In genomic region chr16:81642943-81643342, GRCh38 we compare ENCODE assay signal across 18 cellular contexts.
"Had no signal": no experiment of that assay in that cellular context is flagged by ENCODE, and none has a peak within 500 bp of the region (broad histone marks: within the 10 kb centered on the region; RNA-seq: fewer than 3 reads in every experiment).

No MANE protein-coding gene starts in this region.

- H3K9me3 Mint-ChIP-seq: activated naive CD4-positive, alpha-beta T cell treated with anti-CD3 and anti-CD28 coated beads, Interleukin-2, amount 10 ng/mL, durations not matched to agents 7 days and 5 days; activated T-helper 1 cell treated with anti-CD3 and anti-CD28 coated beads, Interleukin-12 subunit alpha, Interleukin-12 subunit beta, Interleukin-2, Interleukin-4 antibody, amounts not matched to agents 30 ng/mL and 10 ng/mL and 1 ng/mL, durations not matched to agents 14 hours and 24 hours and 36 hours; nephron; T-helper 2 cell treated with Interferon-gamma antibody and Interleukin-4, amounts not matched to agents 5 μg/mL and 100 μg/mL, for 36 hours had no signal

- H3K36me3 Mint-ChIP-seq: activated naive CD4-positive, alpha-beta T cell treated with anti-CD3 and anti-CD28 coated beads, Interleukin-2, amount 10 ng/mL, durations not matched to agents 7 days and 5 days had no signal

- H3K27ac ChIP-seq: esophagus muscularis mucosa, psoas muscle, upper lobe of left lung had no signal

- H3K27me3 Mint-ChIP-seq: activated naive CD4-positive, alpha-beta T cell treated with anti-CD3 and anti-CD28 coated beads, Interleukin-2, amount 10 ng/mL, durations not matched to agents 7 days and 5 days had no signal

- H3K4me1 ChIP-seq: psoas muscle had no signal

- H3K27me3 ChIP-seq: esophagus muscularis mucosa, upper lobe of left lung had no signal

- H3K4me1 Mint-ChIP-seq: activated naive CD4-positive, alpha-beta T cell treated with anti-CD3 and anti-CD28 coated beads, Interleukin-2, amount 10 ng/mL, durations not matched to agents 7 days and 5 days had no signal

- H3K36me3 ChIP-seq: upper lobe of left lung had no signal

- H3K4me3 Mint-ChIP-seq: activated naive CD4-positive, alpha-beta T cell treated with anti-CD3 and anti-CD28 coated beads, Interleukin-2, amount 10 ng/mL, durations not matched to agents 7 days and 5 days; activated T-helper 1 cell treated with anti-CD3 and anti-CD28 coated beads, Interleukin-12 subunit alpha, Interleukin-12 subunit beta, Interleukin-2, Interleukin-4 antibody, amounts not matched to agents 30 ng/mL and 10 ng/mL and 1 ng/mL, durations not matched to agents 14 hours and 24 hours and 36 hours; nephron; T-helper 2 cell treated with Interferon-gamma antibody and Interleukin-4, amounts not matched to agents 5 μg/mL and 100 μg/mL, for 36 hours had no signal

- H3K27ac Mint-ChIP-seq: activated naive CD4-positive, alpha-beta T cell treated with anti-CD3 and anti-CD28 coated beads, Interleukin-2, amount 10 ng/mL, durations not matched to agents 7 days and 5 days; T-helper 2 cell treated with Interferon-gamma antibody and Interleukin-4, amounts not matched to agents 5 μg/mL and 100 μg/mL, for 36 hours had no signal

- DNase-seq: activated CD4-positive, alpha-beta T cell treated with anti-CD3 and anti-CD28 coated beads, Interleukin-2, amount 50 U/mL, for 48 hours; activated CD8-positive, alpha-beta memory T cell treated with anti-CD3 and anti-CD28 coated beads, Interleukin-2, amount 50 U/mL, for 4 hours; activated naive CD4-positive, alpha-beta T cell treated with anti-CD3 and anti-CD28 coated beads, Interleukin-2, amount 10 ng/mL, durations not matched to agents 7 days and 5 days; amygdala; hypothalamus; mammary epithelial cell; mucosa of descending colon; psoas muscle; stimulated activated CD4-positive, alpha-beta T cell treated with anti-CD3 and anti-CD28 coated beads, Interleukin-2, amount 100 ng/mL, for 24 hours; stimulated activated naive CD4-positive, alpha-beta T cell treated with Interleukin-2 at 50 U/mL for 16 hours; upper lobe of left lung had no signal

- H3K4me3 ChIP-seq: esophagus muscularis mucosa, mucosa of descending colon, psoas muscle, upper lobe of left lung had no signal

- H3K9me3 ChIP-seq: esophagus muscularis mucosa, mucosa of descending colon, psoas muscle, upper lobe of left lung had no signal

- ATAC-seq: activated CD4-positive, CD25-positive, alpha-beta regulatory T cell treated with anti-CD3 and anti-CD28 coated beads, Interleukin-2, amount 50 U/mL, for 24 hours; left lobe of liver; mucosa of descending colon; psoas muscle; sciatic nerve had no signal
